In the genomic region with DNA sequence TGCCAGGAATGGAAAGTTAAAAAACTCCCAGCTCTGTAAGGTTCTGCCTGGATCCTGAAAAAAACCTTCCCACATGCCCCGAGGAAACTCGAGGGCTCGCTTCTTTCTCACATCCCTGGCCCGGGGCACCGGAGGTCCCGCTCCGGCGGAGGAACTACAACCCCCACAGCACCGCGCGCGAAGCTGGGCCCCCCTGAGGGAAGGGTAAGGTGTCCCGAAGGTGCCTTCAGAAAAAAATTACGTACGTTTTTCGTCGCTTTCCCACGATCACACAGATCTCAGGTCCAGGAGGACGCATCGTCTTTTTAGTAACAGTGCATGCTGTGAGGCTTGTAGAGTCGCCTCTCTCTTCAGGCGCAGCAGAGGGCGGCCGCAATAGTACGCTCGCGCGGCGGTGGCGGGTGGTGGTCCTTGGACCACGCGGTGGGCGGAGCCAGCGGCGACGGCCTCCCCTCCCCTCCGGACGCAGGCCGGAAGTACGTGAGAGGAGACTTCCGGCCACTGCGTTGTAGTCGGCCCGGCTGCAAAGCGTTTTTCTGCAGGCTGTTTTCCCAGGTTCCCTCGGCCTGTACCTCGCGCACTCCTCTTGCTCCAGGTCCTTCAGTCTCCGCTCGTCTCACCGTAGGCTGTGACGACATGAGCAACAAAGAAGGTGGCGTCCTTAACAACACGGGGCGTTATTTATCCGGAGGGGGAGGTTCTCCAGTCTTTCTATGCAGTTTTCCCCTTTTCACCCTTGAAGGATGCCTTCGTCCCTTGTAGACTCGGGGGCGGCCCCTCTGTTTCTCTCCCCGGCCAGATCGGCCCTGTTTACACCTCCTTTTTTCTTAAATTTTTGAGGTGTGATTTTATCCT, we compare ENCODE assay signal across 8 cellular contexts. TPM values are rescaled to one million over a fixed set of nuclear protein-coding genes. Genes with fewer than 3 reads are reported as not detected.
DNase-seq lines count a peak whose midpoint lies in the region; ATAC-seq lines count a peak whose summit lies in the region.

A gene with protein sequence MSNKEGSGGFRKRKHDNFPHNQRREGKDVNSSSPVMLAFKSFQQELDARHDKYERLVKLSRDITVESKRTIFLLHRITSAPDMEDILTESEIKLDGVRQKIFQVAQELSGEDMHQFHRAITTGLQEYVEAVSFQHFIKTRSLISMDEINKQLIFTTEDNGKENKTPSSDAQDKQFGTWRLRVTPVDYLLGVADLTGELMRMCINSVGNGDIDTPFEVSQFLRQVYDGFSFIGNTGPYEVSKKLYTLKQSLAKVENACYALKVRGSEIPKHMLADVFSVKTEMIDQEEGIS (plus strand): TSS at position 495 of the 855 bp plus-strand sequence. CDS start 142 bp downstream, at position 637.

- peak within 1 kb of the TSS; percentile 82 for H3K9ac ChIP-seq in Karpas-422 (ENCODE audit: low read length)

- peaks cover 56% of the 10 kb centered on the region for H3K79me2 ChIP-seq in Karpas-422 (ENCODE audit: low read length)

- H3K9me3 ChIP-seq in Karpas-422 (ENCODE audit: low read length) = no peaks in the 10 kb centered on the region

- peak; percentile 88 for DNase-seq in DMS79 treated with DMSO at 0.1 percent for 48 hours (lab: John Stamatoyannopoulos, UW)
- peak; percentile 97 for DNase-seq in Karpas-422
- peak; percentile 99 for DNase-seq in RPMI8226
- peak; percentile 71 to 82 for DNase-seq in activated T-helper 1 cell treated with anti-CD3 and anti-CD28 coated beads, Interleukin-2, amount 50 U/mL, for 16 hours (ENCODE audit: low read depth in 1 of 2, low spot score in 1 of 2)
- DNase-seq in fibroblast of gingiva (ENCODE audit: low read depth) = peak; percentile 92
- peak; percentile 94 for DNase-seq in naive B cell

- no peaks in the 10 kb centered on the region for H3K27me3 Mint-ChIP-seq in naive B cell
- H3K27me3 Mint-ChIP-seq in stimulated activated memory B cell treated with anti-CD40 and anti-IgM and Interleukin-4, amounts not matched to agents 10 μg/mL and 1 μg/mL and 100 μg/mL, for 72 hours = no peaks in the 10 kb centered on the region

- H2AFZ ChIP-seq in Karpas-422 (ENCODE audit: low read length) = peak within 1 kb of the TSS; percentile 34

- peaks cover 5 to 6% of the 10 kb centered on the region in 2 donors for H3K36me3 Mint-ChIP-seq in naive B cell
- peaks cover 15% of the 10 kb centered on the region for H3K36me3 Mint-ChIP-seq in stimulated activated memory B cell treated with anti-CD40 and anti-IgM and Interleukin-4, amounts not matched to agents 10 μg/mL and 1 μg/mL and 100 μg/mL, for 72 hours

- peak within 1 kb of the TSS; percentile 78 for H3K4me3 ChIP-seq in Karpas-422 (ENCODE audit: low read length)

- peaks cover 29 to 53% (median 38%) of the 10 kb centered on the region in 3 donors for H3K4me1 Mint-ChIP-seq in naive B cell
- peaks cover 39% of the 10 kb centered on the region for H3K4me1 Mint-ChIP-seq in stimulated activated memory B cell treated with anti-CD40 and anti-IgM and Interleukin-4, amounts not matched to agents 10 μg/mL and 1 μg/mL and 100 μg/mL, for 72 hours

- no peaks in the 10 kb centered on the region; the same call in 1 of the 2 replicates for H4K20me1 ChIP-seq in Karpas-422 (ENCODE audit: insufficient read depth, low read depth, low read length)

- H3K4me3 Mint-ChIP-seq in naive B cell = peak within 1 kb of the TSS; percentile 96 to 99 (median 98)
- H3K4me3 Mint-ChIP-seq in stimulated activated memory B cell treated with anti-CD40 and anti-IgM and Interleukin-4, amounts not matched to agents 10 μg/mL and 1 μg/mL and 100 μg/mL, for 72 hours = peak within 1 kb of the TSS; percentile 94

- H3K9me2 ChIP-seq in Karpas-422 (replicated peaks; ENCODE audit: insufficient read depth, low read length) = no peaks in the 10 kb centered on the region

- peak within 1 kb of the TSS; percentile 68 for H3K27ac ChIP-seq in Karpas-422 (ENCODE audit: low read length)

- peak; percentile 94 for ATAC-seq in GM21825 (IDR thresholded peaks at IDR 0.05; ENCODE audit: unreplicated experiment)
- peak; percentile 89 to 90 for ATAC-seq in naive B cell (ENCODE audit: low read depth in 2 of 2)
- peak; percentile 99 for ATAC-seq in stimulated activated memory B cell treated with anti-CD40 and anti-IgM and Interleukin-4, amounts not matched to agents 10 μg/mL and 1 μg/mL and 100 μg/mL, for 72 hours

- peaks cover 0 to 2% (median 0%) of the 10 kb centered on the region in 7 donors for H3K9me3 Mint-ChIP-seq in naive B cell
- H3K9me3 Mint-ChIP-seq in stimulated activated memory B cell treated with anti-CD40 and anti-IgM and Interleukin-4, amounts not matched to agents 10 μg/mL and 1 μg/mL and 100 μg/mL, for 72 hours = no peaks in the 10 kb centered on the region

- H3K4me1 ChIP-seq in Karpas-422 (ENCODE audit: low read length) = peaks cover 28% of the 10 kb centered on the region

- peak within 1 kb of the TSS; percentile 85 for H3K4me2 ChIP-seq in Karpas-422 (ENCODE audit: low read depth, low read length, poor library complexity, severe bottlenecking)

- H3K36me3 ChIP-seq in Karpas-422 (ENCODE audit: insufficient read depth, low read length) = peaks cover 3% of the 10 kb centered on the region

- no peaks in the 10 kb centered on the region for H3K27me3 ChIP-seq in Karpas-422 (ENCODE audit: low read length)

- peak within 1 kb of the TSS; percentile 99 to 100 (median 100) for H3K27ac Mint-ChIP-seq in naive B cell
- H3K27ac Mint-ChIP-seq in stimulated activated memory B cell treated with anti-CD40 and anti-IgM and Interleukin-4, amounts not matched to agents 10 μg/mL and 1 μg/mL and 100 μg/mL, for 72 hours = peak within 1 kb of the TSS; percentile 99

RNA-seq across cellular contexts. Expression of the gene that starts here (rescaled TPM):
- 29.0 and 45.4 TPM in 2 replicates for total RNA-seq in Karpas-422 (2014; rRNA removed; shearing (Covaris generic); ENCODE audit: low replicate concordance)
- 100 to 1,000 TPM in 1 of 6 donors, 10 to 100 TPM in 5; 88.6 to 109 (median 92.6) TPM for polyA plus RNA-seq in naive B cell (ENCODE audit: low read depth in 6 of 6)

Comparison
In these comparisons a context has a peak if more than half of its experiments do, and no peak if none do; other contexts are left out.
1. Peak in every context shown above with its lines: DNase-seq, ATAC-seq, H3K4me3 ChIP-seq and H3K27ac ChIP-seq.